ENCODE assay signal across 1 cellular context in genomic region chr15:41116116-41116871, GRCh38.
TF ChIP-seq lines count a peak whose summit lies in the region.

INO80 (minus strand) TSS chr15:41116280; CDS start chr15:41096310, 19,970 bp downstream.

TF ChIP-seq in neural cell, 6 proteins besides CTCF, POLR2A, EP300 and RAD21 (continued from another document):
- TF ChIP-seq REST (IDR thresholded peaks at IDR 0.05; ENCODE audit: borderline replicate concordance) (peak; percentile 83), POLR2AphosphoS5 (IDR thresholded peaks at IDR 0.05) (peak; percentile 91), EZH2 (IDR thresholded peaks at IDR 0.05; ENCODE audit: borderline replicate concordance, insufficient read depth, low read length, poor library complexity, severe bottlenecking) (no peak), MXI1 (conservative IDR thresholded peaks at IDR 0.05; ENCODE audit: poor library complexity, severe bottlenecking) (peak; percentile 21)
TF ChIP-seq in neural cell: peak in this region for 4.
